Comparison of ENCODE assay signal across 8 cellular contexts in the genomic region with DNA sequence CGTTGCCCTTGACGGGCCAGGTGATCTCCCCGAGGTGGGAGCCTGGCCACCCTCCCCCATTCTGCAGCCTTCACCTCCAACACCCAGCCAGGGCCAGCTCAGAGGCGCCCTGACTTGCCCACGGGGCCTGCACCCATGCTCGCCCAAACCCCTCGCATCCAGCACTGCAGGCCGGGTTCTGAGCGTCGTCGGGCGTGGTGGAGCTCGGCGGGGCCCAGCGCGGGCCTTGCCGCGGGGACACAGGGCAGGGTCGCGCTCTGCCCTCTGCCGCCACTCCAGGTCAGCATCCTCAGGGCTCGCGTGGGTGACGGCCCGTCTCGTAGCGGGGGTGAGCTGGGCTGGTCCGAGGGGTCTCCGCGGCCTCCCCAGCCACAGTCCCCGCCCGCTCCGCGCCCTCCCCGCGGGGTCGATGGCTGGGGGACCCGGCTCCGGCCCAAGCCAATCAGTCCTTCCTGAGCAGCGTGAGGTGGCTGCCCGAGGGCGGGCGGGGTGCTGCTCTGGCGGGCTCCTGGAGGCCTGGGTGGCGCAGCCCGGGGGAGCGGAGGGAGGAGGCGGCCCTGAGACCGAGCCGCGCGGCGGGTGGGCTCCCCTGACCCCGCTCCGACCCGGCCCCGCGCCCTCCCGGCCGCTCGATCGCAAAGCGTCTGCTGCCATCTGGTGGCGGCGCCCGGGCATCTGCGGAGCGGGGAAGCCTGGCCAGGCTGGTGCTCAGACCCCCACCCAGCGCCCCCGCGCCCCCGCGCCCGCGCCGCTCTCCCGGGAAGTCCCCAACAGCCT.
DNase-seq lines count a peak whose midpoint lies in the region; ATAC-seq and TF ChIP-seq lines count a peak whose summit lies in the region.

No MANE protein-coding gene starts in this region.

- H3K27ac ChIP-seq in AG04450 (ENCODE audit: low read depth, low read length) (no peak overlapping the region), colonic mucosa (no peak overlapping the region), lung (ENCODE audit: low read depth in 1 of 2, low read length in 1 of 2) (no peak overlapping the region)

- ATAC-seq in GM18909 (IDR thresholded peaks at IDR 0.05; ENCODE audit: poor library complexity, unreplicated experiment) (peak; percentile 70), lung (ENCODE audit: insufficient read depth, low FRiP score) (peak; percentile 62), GM21526 (IDR thresholded peaks at IDR 0.05; ENCODE audit: low FRiP score, unreplicated experiment) (no peak)

- 2% methylated on average over 55 to 77 of the region's 77 CpGs for WGBS in lung, 2 donors

- POLR2A ChIA-PET in AG04450 (lab: Yijun Ruan, JAX) = no interaction called here

- CTCF ChIA-PET in AG04450 (lab: Charles Lee) = interaction anchor here (0.8 to 6.4 kb wide), 9 partner anchors 19 to 262 kb away, joined by 4 to 55 read pairs (median 5); no protein-coding TSS in a partner anchor

- H3K36me3 ChIP-seq in MG63 (no peaks in the 10 kb centered on the region), colonic mucosa (no peaks in the 10 kb centered on the region), lung (ENCODE audit: control insufficient read depth in 2 of 2, insufficient read depth in 2 of 2, low read length in 2 of 2) (no peaks in the 10 kb centered on the region)

- H3K9me3 ChIP-seq in AG04450 (ENCODE audit: control insufficient read depth, insufficient read depth, low read length) (no peaks in the 10 kb centered on the region), MG63 (no peaks in the 10 kb centered on the region), colonic mucosa (no peaks in the 10 kb centered on the region), lung (ENCODE audit: control insufficient read depth in 2 of 2, insufficient read depth in 1 of 2, low read length in 1 of 2) (no peaks in the 10 kb centered on the region)

- H3K4me1 ChIP-seq in colonic mucosa (peaks cover 9% of the 10 kb centered on the region), lung (ENCODE audit: control insufficient read depth in 2 of 2, insufficient read depth in 2 of 2, low read length in 2 of 2) (peaks cover 0 to 5% of the 10 kb centered on the region in 2 donors)

- H3K9ac ChIP-seq in colonic mucosa (ENCODE audit: low read depth in 2 of 2, low read length in 2 of 2) = peak overlapping the region in 1 of 2 donors; percentile 57

- H3K27me3 ChIP-seq in AG04450 (ENCODE audit: control insufficient read depth, insufficient read depth, low read length) (peaks cover 4% of the 10 kb centered on the region), MG63 (no peaks in the 10 kb centered on the region), colonic mucosa (peaks cover 8% of the 10 kb centered on the region), lung (ENCODE audit: control insufficient read depth, insufficient read depth) (no peaks in the 10 kb centered on the region)

- TF ChIP-seq CTCF in AG04450 (IDR thresholded peaks at IDR 0.05; ENCODE audit: low read depth, low read length) (peak; percentile 56), colonic mucosa (IDR thresholded peaks at IDR 0.05) (peak; percentile 77), lung (IDR thresholded peaks at IDR 0.05; ENCODE audit: control extremely low read depth, extremely low read depth) (peak; percentile 43)

- DNase-seq in AG04450 (ENCODE audit: low read depth, low spot score) = no peak
- peak; percentile 57 for DNase-seq in MG63
- peak; percentile 64 to 67 for DNase-seq in activated CD4-positive, alpha-beta T cell treated with anti-CD3 and anti-CD28 coated beads for 4 hours
- DNase-seq in colonic mucosa = peak; percentile 51
- DNase-seq in lung (ENCODE audit: low spot score) = peak; percentile 51
- DNase-seq in stimulated activated CD8-positive, alpha-beta memory T cell treated with anti-CD3 and anti-CD28 coated beads, Interleukin-12 subunit alpha, Interleukin-12 subunit beta, amount 100 ng/mL, for 1 hour (ENCODE audit: low read depth) = peak; percentile 60

- H3K4me3 ChIP-seq in AG04450 (ENCODE audit: low read depth, low read length) (peak overlapping the region; percentile 41; the same call in 1 of the 2 replicates), MG63 (peak overlapping the region; percentile 43), colonic mucosa (peak overlapping the region; percentile 40), lung (no peak overlapping the region)

- intact Hi-C loops in colonic mucosa (cut with DNase I) = loop anchor here (5.0 kb wide), 1 partner anchor 106 kb away; no protein-coding TSS in a partner anchor
